Comparison of ENCODE assay signal across 1 cellular context in the genomic region with DNA sequence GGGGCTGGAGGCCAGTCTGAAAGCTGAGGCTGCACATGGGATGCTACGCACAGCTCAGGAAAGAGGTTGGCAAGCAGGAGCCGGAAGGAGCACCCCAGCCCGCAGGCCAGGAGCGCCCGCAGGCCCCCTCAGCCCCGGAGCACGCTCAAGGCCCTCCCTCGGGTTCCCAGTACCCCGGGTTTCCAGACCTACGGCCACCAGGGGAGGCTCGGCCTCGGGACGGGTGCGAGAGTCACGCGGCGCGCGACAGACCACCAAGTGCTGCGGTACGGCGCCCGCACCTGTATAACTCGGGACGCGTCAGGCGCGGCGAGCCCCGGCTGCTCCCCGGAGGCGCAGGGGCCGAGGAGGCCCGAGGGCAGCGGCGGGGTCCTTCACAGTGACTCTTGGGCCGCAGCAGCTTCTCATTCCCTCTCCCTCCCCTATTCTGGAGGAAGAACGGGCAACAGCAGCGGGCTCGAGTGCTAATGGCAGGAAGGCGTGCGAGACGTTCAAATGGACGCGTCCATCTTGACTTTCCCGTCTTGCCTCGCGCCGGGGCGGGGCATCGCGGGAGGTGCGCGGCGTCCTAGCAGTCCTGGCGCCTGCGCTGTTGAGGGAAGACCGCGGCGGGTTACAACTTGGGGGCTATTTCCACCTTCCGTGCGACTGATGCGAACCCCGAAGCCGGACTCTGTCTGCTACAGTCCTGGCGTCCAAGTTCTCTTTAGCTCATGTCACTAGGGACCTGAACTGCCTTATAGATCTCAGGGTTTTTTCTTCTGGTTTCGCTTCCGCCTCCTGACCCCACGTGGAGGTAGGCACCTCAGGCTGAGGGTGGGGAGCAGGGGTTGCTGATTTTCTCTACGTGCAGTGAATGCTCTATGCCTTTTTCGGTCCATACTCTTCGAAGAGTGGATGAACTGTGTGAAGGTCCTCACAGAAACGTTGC.
TF ChIP-seq lines count a peak whose summit lies in the region.

A gene with protein sequence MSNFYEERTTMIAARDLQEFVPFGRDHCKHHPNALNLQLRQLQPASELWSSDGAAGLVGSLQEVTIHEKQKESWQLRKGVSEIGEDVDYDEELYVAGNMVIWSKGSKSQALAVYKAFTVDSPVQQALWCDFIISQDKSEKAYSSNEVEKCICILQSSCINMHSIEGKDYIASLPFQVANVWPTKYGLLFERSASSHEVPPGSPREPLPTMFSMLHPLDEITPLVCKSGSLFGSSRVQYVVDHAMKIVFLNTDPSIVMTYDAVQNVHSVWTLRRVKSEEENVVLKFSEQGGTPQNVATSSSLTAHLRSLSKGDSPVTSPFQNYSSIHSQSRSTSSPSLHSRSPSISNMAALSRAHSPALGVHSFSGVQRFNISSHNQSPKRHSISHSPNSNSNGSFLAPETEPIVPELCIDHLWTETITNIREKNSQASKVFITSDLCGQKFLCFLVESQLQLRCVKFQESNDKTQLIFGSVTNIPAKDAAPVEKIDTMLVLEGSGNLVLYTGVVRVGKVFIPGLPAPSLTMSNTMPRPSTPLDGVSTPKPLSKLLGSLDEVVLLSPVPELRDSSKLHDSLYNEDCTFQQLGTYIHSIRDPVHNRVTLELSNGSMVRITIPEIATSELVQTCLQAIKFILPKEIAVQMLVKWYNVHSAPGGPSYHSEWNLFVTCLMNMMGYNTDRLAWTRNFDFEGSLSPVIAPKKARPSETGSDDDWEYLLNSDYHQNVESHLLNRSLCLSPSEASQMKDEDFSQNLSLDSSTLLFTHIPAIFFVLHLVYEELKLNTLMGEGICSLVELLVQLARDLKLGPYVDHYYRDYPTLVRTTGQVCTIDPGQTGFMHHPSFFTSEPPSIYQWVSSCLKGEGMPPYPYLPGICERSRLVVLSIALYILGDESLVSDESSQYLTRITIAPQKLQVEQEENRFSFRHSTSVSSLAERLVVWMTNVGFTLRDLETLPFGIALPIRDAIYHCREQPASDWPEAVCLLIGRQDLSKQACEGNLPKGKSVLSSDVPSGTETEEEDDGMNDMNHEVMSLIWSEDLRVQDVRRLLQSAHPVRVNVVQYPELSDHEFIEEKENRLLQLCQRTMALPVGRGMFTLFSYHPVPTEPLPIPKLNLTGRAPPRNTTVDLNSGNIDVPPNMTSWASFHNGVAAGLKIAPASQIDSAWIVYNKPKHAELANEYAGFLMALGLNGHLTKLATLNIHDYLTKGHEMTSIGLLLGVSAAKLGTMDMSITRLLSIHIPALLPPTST (N-terminal part only) (minus strand): TSS at position 533 of the 931 bp plus-strand sequence. CDS start 3,368 bp downstream, outside the sequence.

TF ChIP-seq in HepG2, 621 proteins besides CTCF, POLR2A, EP300 and RAD21 (continued from another document and continues in another):
- TF ChIP-seq, protein P1, sequence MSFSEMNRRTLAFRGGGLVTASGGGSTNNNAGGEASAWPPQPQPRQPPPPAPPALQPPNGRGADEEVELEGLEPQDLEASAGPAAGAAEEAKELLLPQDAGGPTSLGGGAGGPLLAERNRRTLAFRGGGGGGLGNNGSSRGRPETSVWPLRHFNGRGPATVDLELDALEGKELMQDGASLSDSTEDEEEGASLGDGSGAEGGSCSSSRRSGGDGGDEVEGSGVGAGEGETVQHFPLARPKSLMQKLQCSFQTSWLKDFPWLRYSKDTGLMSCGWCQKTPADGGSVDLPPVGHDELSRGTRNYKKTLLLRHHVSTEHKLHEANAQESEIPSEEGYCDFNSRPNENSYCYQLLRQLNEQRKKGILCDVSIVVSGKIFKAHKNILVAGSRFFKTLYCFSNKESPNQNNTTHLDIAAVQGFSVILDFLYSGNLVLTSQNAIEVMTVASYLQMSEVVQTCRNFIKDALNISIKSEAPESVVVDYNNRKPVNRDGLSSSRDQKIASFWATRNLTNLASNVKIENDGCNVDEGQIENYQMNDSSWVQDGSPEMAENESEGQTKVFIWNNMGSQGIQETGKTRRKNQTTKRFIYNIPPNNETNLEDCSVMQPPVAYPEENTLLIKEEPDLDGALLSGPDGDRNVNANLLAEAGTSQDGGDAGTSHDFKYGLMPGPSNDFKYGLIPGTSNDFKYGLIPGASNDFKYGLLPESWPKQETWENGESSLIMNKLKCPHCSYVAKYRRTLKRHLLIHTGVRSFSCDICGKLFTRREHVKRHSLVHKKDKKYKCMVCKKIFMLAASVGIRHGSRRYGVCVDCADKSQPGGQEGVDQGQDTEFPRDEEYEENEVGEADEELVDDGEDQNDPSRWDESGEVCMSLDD (CRISPR knock-in tag; IDR thresholded peaks at IDR 0.05; ENCODE audit: borderline replicate concordance), result peak; percentile 64; the same call in 1 of the 2 replicates
- TF ChIP-seq, protein P2, sequence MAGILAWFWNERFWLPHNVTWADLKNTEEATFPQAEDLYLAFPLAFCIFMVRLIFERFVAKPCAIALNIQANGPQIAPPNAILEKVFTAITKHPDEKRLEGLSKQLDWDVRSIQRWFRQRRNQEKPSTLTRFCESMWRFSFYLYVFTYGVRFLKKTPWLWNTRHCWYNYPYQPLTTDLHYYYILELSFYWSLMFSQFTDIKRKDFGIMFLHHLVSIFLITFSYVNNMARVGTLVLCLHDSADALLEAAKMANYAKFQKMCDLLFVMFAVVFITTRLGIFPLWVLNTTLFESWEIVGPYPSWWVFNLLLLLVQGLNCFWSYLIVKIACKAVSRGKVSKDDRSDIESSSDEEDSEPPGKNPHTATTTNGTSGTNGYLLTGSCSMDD (CRISPR knock-in tag; IDR thresholded peaks at IDR 0.05), result no peak
- no peak for TF ChIP-seq ZSCAN22 (CRISPR knock-in tag; IDR thresholded peaks at IDR 0.05)
- peak; percentile 86 for TF ChIP-seq HIVEP1 (CRISPR knock-in tag; IDR thresholded peaks at IDR 0.05)
- peak; percentile 79; the same call in 1 of the 2 replicates for TF ChIP-seq ZMYM4 (CRISPR knock-in tag; IDR thresholded peaks at IDR 0.05)
- TF ChIP-seq ZNF317 (CRISPR knock-in tag; IDR thresholded peaks at IDR 0.05), result peak; percentile 79; the same call in 1 of the 2 replicates
- peak; percentile 87 for TF ChIP-seq EEA1 (CRISPR knock-in tag; IDR thresholded peaks at IDR 0.05; ENCODE audit: borderline replicate concordance)
- peak; percentile 54; the same call in 1 of the 2 replicates for TF ChIP-seq NR2F2 (IDR thresholded peaks at IDR 0.05; ENCODE audit: borderline replicate concordance, low read depth)
- TF ChIP-seq, protein P3, sequence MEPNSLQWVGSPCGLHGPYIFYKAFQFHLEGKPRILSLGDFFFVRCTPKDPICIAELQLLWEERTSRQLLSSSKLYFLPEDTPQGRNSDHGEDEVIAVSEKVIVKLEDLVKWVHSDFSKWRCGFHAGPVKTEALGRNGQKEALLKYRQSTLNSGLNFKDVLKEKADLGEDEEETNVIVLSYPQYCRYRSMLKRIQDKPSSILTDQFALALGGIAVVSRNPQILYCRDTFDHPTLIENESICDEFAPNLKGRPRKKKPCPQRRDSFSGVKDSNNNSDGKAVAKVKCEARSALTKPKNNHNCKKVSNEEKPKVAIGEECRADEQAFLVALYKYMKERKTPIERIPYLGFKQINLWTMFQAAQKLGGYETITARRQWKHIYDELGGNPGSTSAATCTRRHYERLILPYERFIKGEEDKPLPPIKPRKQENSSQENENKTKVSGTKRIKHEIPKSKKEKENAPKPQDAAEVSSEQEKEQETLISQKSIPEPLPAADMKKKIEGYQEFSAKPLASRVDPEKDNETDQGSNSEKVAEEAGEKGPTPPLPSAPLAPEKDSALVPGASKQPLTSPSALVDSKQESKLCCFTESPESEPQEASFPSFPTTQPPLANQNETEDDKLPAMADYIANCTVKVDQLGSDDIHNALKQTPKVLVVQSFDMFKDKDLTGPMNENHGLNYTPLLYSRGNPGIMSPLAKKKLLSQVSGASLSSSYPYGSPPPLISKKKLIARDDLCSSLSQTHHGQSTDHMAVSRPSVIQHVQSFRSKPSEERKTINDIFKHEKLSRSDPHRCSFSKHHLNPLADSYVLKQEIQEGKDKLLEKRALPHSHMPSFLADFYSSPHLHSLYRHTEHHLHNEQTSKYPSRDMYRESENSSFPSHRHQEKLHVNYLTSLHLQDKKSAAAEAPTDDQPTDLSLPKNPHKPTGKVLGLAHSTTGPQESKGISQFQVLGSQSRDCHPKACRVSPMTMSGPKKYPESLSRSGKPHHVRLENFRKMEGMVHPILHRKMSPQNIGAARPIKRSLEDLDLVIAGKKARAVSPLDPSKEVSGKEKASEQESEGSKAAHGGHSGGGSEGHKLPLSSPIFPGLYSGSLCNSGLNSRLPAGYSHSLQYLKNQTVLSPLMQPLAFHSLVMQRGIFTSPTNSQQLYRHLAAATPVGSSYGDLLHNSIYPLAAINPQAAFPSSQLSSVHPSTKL (CRISPR knock-in tag; IDR thresholded peaks at IDR 0.05), result peak; percentile 57
- no peak; the same call in 1 of the 2 replicates for TF ChIP-seq ZIK1 (CRISPR knock-in tag; IDR thresholded peaks at IDR 0.05; ENCODE audit: borderline replicate concordance, low read depth)
- TF ChIP-seq, protein P4, sequence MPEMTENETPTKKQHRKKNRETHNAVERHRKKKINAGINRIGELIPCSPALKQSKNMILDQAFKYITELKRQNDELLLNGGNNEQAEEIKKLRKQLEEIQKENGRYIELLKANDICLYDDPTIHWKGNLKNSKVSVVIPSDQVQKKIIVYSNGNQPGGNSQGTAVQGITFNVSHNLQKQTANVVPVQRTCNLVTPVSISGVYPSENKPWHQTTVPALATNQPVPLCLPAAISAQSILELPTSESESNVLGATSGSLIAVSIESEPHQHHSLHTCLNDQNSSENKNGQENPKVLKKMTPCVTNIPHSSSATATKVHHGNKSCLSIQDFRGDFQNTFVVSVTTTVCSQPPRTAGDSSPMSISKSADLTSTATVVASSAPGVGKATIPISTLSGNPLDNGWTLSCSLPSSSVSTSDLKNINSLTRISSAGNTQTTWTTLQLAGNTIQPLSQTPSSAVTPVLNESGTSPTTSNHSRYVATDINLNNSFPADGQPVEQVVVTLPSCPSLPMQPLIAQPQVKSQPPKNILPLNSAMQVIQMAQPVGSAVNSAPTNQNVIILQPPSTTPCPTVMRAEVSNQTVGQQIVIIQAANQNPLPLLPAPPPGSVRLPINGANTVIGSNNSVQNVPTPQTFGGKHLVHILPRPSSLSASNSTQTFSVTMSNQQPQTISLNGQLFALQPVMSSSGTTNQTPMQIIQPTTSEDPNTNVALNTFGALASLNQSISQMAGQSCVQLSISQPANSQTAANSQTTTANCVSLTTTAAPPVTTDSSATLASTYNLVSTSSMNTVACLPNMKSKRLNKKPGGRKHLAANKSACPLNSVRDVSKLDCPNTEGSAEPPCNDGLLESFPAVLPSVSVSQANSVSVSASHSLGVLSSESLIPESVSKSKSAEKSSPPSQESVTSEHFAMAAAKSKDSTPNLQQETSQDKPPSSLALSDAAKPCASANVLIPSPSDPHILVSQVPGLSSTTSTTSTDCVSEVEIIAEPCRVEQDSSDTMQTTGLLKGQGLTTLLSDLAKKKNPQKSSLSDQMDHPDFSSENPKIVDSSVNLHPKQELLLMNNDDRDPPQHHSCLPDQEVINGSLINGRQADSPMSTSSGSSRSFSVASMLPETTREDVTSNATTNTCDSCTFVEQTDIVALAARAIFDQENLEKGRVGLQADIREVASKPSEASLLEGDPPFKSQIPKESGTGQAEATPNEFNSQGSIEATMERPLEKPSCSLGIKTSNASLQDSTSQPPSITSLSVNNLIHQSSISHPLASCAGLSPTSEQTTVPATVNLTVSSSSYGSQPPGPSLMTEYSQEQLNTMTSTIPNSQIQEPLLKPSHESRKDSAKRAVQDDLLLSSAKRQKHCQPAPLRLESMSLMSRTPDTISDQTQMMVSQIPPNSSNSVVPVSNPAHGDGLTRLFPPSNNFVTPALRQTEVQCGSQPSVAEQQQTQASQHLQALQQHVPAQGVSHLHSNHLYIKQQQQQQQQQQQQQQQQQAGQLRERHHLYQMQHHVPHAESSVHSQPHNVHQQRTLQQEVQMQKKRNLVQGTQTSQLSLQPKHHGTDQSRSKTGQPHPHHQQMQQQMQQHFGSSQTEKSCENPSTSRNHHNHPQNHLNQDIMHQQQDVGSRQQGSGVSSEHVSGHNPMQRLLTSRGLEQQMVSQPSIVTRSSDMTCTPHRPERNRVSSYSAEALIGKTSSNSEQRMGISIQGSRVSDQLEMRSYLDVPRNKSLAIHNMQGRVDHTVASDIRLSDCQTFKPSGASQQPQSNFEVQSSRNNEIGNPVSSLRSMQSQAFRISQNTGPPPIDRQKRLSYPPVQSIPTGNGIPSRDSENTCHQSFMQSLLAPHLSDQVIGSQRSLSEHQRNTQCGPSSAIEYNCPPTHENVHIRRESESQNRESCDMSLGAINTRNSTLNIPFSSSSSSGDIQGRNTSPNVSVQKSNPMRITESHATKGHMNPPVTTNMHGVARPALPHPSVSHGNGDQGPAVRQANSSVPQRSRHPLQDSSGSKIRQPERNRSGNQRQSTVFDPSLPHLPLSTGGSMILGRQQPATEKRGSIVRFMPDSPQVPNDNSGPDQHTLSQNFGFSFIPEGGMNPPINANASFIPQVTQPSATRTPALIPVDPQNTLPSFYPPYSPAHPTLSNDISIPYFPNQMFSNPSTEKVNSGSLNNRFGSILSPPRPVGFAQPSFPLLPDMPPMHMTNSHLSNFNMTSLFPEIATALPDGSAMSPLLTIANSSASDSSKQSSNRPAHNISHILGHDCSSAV (CRISPR knock-in tag; IDR thresholded peaks at IDR 0.05; ENCODE audit: borderline replicate concordance), result 0 out of 2 replicates have a peak, but pooled peaks have one; percentile 60
- peak; percentile 97 for TF ChIP-seq TGIF2 (CRISPR knock-in tag; IDR thresholded peaks at IDR 0.05)
- no peak for TF ChIP-seq JDP2 (CRISPR knock-in tag; IDR thresholded peaks at IDR 0.05; ENCODE audit: borderline replicate concordance)
- no peak for TF ChIP-seq TCF7 (IDR thresholded peaks at IDR 0.05; ENCODE audit: low read depth)
- no peak for TF ChIP-seq AGO1 (IDR thresholded peaks at IDR 0.05; ENCODE audit: low read depth, low read length, poor library complexity, severe bottlenecking)
- TF ChIP-seq ZNF333 (CRISPR knock-in tag; IDR thresholded peaks at IDR 0.05; ENCODE audit: borderline replicate concordance), result peak; percentile 98
- peak; percentile 77; the same call in 1 of the 2 replicates for TF ChIP-seq ZNF124 (CRISPR knock-in tag; IDR thresholded peaks at IDR 0.05)
- TF ChIP-seq ZNF484 (CRISPR knock-in tag; IDR thresholded peaks at IDR 0.05; ENCODE audit: borderline replicate concordance, low read depth), result no peak
- TF ChIP-seq NCOR1 (IDR thresholded peaks at IDR 0.05; ENCODE audit: borderline replicate concordance, low read length), result no peak; the same call in 1 of the 2 replicates
- TF ChIP-seq, protein P5, sequence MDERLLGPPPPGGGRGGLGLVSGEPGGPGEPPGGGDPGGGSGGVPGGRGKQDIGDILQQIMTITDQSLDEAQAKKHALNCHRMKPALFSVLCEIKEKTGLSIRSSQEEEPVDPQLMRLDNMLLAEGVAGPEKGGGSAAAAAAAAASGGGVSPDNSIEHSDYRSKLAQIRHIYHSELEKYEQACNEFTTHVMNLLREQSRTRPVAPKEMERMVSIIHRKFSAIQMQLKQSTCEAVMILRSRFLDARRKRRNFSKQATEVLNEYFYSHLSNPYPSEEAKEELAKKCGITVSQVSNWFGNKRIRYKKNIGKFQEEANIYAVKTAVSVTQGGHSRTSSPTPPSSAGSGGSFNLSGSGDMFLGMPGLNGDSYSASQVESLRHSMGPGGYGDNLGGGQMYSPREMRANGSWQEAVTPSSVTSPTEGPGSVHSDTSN (CRISPR knock-in tag; IDR thresholded peaks at IDR 0.05), result no peak; the same call in 1 of the 2 replicates
- peak; percentile 97 for TF ChIP-seq DMAP1 (CRISPR knock-in tag; IDR thresholded peaks at IDR 0.05)
